In the genomic region with DNA sequence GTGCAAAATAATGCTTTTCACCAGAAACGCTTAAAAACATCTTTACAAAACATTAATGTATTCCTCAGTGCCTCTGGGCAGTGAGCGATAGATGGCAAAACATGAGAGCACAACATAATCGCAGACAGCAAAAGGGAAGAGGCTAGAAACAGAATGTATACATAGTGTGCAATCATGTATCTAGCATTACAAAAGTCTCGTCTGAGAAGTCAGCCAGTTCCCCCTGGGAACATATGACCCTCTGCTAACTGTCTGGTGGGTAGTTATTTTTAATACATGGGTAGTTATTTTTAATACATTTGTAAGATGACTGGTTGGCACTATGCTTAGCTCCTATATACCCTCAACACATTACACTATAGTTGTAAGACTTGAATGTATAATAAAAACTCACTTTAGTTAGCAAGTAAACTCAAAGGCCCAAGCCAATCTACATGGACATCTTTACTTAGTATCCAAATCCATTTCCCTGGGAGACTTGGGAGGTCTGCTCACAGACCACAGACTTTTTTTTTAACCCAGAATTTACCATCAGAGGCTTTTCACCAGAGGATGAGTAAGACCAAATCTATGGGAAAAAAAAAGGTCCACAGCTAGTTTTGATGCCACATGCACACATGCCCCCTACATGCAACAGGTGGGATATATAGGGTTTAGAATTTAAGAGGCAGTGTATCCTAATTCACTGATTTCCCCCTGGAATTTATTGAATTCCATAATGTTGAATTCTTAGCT, we compare ENCODE assay signal across 13 cellular contexts.
A peak's percentile ranks its signal among the peaks of the same experiment; 100 is the strongest.
DNase-seq lines count a peak whose midpoint lies in the region; TF ChIP-seq lines count a peak whose summit lies in the region.
"Had no signal": no experiment of that assay in that cellular context is flagged by ENCODE, and none has a peak within 500 bp of the region (broad histone marks: within the 10 kb centered on the region; RNA-seq: fewer than 3 reads in every experiment).

No MANE protein-coding gene starts in this region.

- no peaks in the 10 kb centered on the region for H3F3A ChIP-seq in Loucy (ENCODE audit: low read depth)

- H3K4me1 ChIP-seq in Loucy (ENCODE audit: insufficient read depth, low read length, poor library complexity, severe bottlenecking): peaks cover 10% of the 10 kb centered on the region

- H3K27ac ChIP-seq in brain microvascular endothelial cell: no peak overlapping the region

- peak overlapping the region; percentile 42 to 59 (median 50) for H3K27ac Mint-ChIP-seq in nephron
- H3K27ac Mint-ChIP-seq: stimulated activated naive CD8-positive, alpha-beta T cell treated with anti-CD3 and anti-CD28 coated beads, Interleukin-15, amount 100 ng/mL, for 72 hours had no signal

- no peaks in the 10 kb centered on the region for H3K27me3 Mint-ChIP-seq in nephron (ENCODE audit: low read depth)
- H3K27me3 Mint-ChIP-seq: stimulated activated naive CD8-positive, alpha-beta T cell treated with anti-CD3 and anti-CD28 coated beads, Interleukin-15, amount 100 ng/mL, for 72 hours had no signal

- no peaks in the 10 kb centered on the region for H3K36me3 Mint-ChIP-seq in nephron (ENCODE audit: low read depth)

- H3K9me3 ChIP-seq in Loucy (ENCODE audit: insufficient read depth, low read depth, low read length): no peaks in the 10 kb centered on the region

- H3K9ac ChIP-seq in Loucy (ENCODE audit: low read depth, low read length, poor library complexity, severe bottlenecking): no peak overlapping the region

- H4K20me1 ChIP-seq in Loucy (ENCODE audit: insufficient read depth, low read length, poor library complexity, severe bottlenecking): peaks cover 9% of the 10 kb centered on the region

- DNase-seq in ELR (ENCODE audit: low read depth) (peak; percentile 84), brain microvascular endothelial cell (peak; percentile 30), inferior parietal cortex (ENCODE audit: extremely low spot score) (no peak), NCI-H2029 (lab: John Stamatoyannopoulos, UW) (no peak), CD1c-positive myeloid dendritic cell (ENCODE audit: extremely low spot score) (no peak)
- DNase-seq in stimulated activated naive CD4-positive, alpha-beta T cell (lab: John Stamatoyannopoulos, UW): no peak
- DNase-seq: effector memory CD4-positive, alpha-beta T cell; GDM1; NCI-H2171 treated with DMSO at 0.1 percent for 48 hours; stimulated activated naive CD8-positive, alpha-beta T cell treated with anti-CD3 and anti-CD28 coated beads, Interleukin-15, amount 100 ng/mL, for 72 hours; T-helper 9 cell had no signal

- H3K36me3 ChIP-seq in Loucy (ENCODE audit: insufficient read depth, low read length): no peaks in the 10 kb centered on the region; the same call in 1 of the 2 replicates
- no peaks in the 10 kb centered on the region for H3K36me3 ChIP-seq in brain microvascular endothelial cell (replicated peaks)

- peak overlapping the region in 1 of 3 experiments; percentile 11 for H3K4me3 Mint-ChIP-seq in nephron
- H3K4me3 Mint-ChIP-seq: stimulated activated naive CD8-positive, alpha-beta T cell treated with anti-CD3 and anti-CD28 coated beads, Interleukin-15, amount 100 ng/mL, for 72 hours had no signal

- H3K9me3 Mint-ChIP-seq in nephron: no peaks in the 10 kb centered on the region
- H3K9me3 Mint-ChIP-seq: stimulated activated naive CD8-positive, alpha-beta T cell treated with anti-CD3 and anti-CD28 coated beads, Interleukin-15, amount 100 ng/mL, for 72 hours had no signal

- H3K4me1 Mint-ChIP-seq in nephron: peaks cover 57% of the 10 kb centered on the region

- TF ChIP-seq CTCF in Loucy (conservative IDR thresholded peaks at IDR 0.05; ENCODE audit: low read length) (peak; percentile 58), brain microvascular endothelial cell (IDR thresholded peaks at IDR 0.05; ENCODE audit: low read depth, low read length, missing control alignments) (peak; percentile 60), nephron (IDR thresholded peaks at IDR 0.05; ENCODE audit: unreplicated experiment in 3 of 3) (peak in 1 of 3 experiments; percentile 17)

- H3K9me2 ChIP-seq in Loucy (replicated peaks; ENCODE audit: low read depth, low read length): no peaks in the 10 kb centered on the region

- in situ Hi-C loops in brain microvascular endothelial cell (cut with HindIII; ENCODE audit: low pct_ligation_motif_present, low sequenced_read_pairs): no loop called here

- peaks cover 72% of the 10 kb centered on the region for H3K79me2 ChIP-seq in Loucy (ENCODE audit: insufficient read depth, low read length)

- H3K4me2 ChIP-seq in Loucy (ENCODE audit: low read depth, low read length, poor library complexity, severe bottlenecking): no peak overlapping the region

- no peaks in the 10 kb centered on the region for H3K27me3 ChIP-seq in Loucy (ENCODE audit: insufficient read depth, low read length, poor library complexity, severe bottlenecking)
- no peaks in the 10 kb centered on the region for H3K27me3 ChIP-seq in brain microvascular endothelial cell (replicated peaks)

- no peak overlapping the region for H2AFZ ChIP-seq in Loucy (ENCODE audit: low read length)

- H3K4me3 ChIP-seq in Loucy (ENCODE audit: low read length, poor library complexity, severe bottlenecking) (no peak overlapping the region), brain microvascular endothelial cell (ENCODE audit: low read depth, low read length) (no peak overlapping the region)

Comparison
In these comparisons a context has a peak if more than half of its experiments do, and no peak if none do; other contexts are left out.
1. DNase-seq: peak in ELR (single experiment) and brain microvascular endothelial cell (single experiment); none in inferior parietal cortex (single experiment), NCI-H2029 (single experiment), stimulated activated naive CD4-positive, alpha-beta T cell (0 of 6) and CD1c-positive myeloid dendritic cell (single experiment).